In the genomic region with DNA sequence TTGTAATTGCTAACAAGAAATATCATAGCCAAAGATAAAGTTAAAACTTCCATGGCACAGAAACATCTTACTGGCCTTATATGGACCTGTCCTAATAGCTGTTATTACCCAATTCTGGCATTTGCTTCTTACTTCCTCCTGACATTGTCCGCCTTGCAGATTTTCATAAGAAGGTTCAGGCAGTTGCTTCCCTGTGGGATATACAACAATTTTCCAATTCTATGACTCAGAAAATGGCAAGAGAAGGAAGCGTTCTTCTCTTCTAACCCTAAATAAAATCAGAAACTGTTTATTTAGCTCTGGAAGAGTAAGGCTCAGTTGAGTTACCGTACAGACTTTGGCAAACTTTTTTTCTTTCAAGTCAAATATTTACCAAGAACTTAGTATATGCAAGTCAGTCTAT, we compare ENCODE assay signal across 8 cellular contexts. TPM values are rescaled to one million over a fixed set of nuclear protein-coding genes. Genes with fewer than 3 reads are reported as not detected.
DNase-seq lines count a peak whose midpoint lies in the region; ATAC-seq, FAIRE-seq and TF ChIP-seq lines count a peak whose summit lies in the region.

No MANE protein-coding gene starts in this region.

- H3K9me3 ChIP-seq in keratinocyte (ENCODE audit: control insufficient read depth, low read depth, low read length) (no peaks in the 10 kb centered on the region), transverse colon (no peaks in the 10 kb centered on the region), adrenal gland (replicated peaks in 1 of 3) (no peaks in the 10 kb centered on the region)

- peaks cover 15% of the 10 kb centered on the region for H3K4me1 ChIP-seq in keratinocyte (ENCODE audit: control insufficient read depth, extremely low read depth, insufficient read depth, low read length)
- peaks cover 14 to 59% (median 34%) of the 10 kb centered on the region in 4 donors for H3K4me1 ChIP-seq in transverse colon
- H3K4me1 ChIP-seq in adrenal gland (replicated peaks in 1 of 2) = peaks cover 14 to 33% of the 10 kb centered on the region in 2 donors

- in situ Hi-C loops in transverse colon (cut with MboI; ENCODE audit: low pct_ligation_motif_present in 1 of 4, low pct_unique_long_range_greater_than_20kb in 1 of 4, low sequenced_read_pairs in 3 of 4) = no loop called here

- dilution Hi-C loops in keratinocyte (cut with MboI; ENCODE audit: extremely low pct_ligation_motif_present, low sequenced_read_pairs) = no loop called here

- peak overlapping the region; percentile 87 for H3K4me2 ChIP-seq in keratinocyte (ENCODE audit: control insufficient read depth, extremely low read depth, insufficient read depth, low read depth, low read length)

- TF ChIP-seq CTCF in keratinocyte (optimal IDR thresholded peaks at IDR 0.05 in 1 of 3, IDR thresholded peaks at IDR 0.05 in 1 of 3, conservative IDR thresholded peaks at IDR 0.05 in 1 of 3; ENCODE audit: extremely low read depth in 1 of 3, insufficient read depth in 2 of 3, low read length in 3 of 3) (no peak), transverse colon (IDR thresholded peaks at IDR 0.05) (no peak), adrenal gland (IDR thresholded peaks at IDR 0.05) (no peak)

- no peak for TF ChIP-seq EP300 in transverse colon (IDR thresholded peaks at IDR 0.05; ENCODE audit: low read depth)

- peak overlapping the region; percentile 81 for H3K4me3 Mint-ChIP-seq in activated CD8-positive, alpha-beta memory T cell treated with anti-CD3 and anti-CD28 coated beads, Interleukin-2, amount 10 ng/mL, durations not matched to agents 7 days and 5 days
- peak overlapping the region; percentile 91 for H3K4me3 Mint-ChIP-seq in activated T-helper 1 cell treated with anti-CD3 and anti-CD28 coated beads, Interleukin-12 subunit alpha, Interleukin-12 subunit beta, Interleukin-2, Interleukin-4 antibody, amounts not matched to agents 30 ng/mL and 10 ng/mL and 1 ng/mL, durations not matched to agents 14 hours and 24 hours and 36 hours

- peaks cover 8% of the 10 kb centered on the region for H3K27me3 Mint-ChIP-seq in activated CD8-positive, alpha-beta memory T cell treated with anti-CD3 and anti-CD28 coated beads, Interleukin-2, amount 10 ng/mL, durations not matched to agents 7 days and 5 days
- no peaks in the 10 kb centered on the region for H3K27me3 Mint-ChIP-seq in activated T-helper 1 cell treated with anti-CD3 and anti-CD28 coated beads, Interleukin-12 subunit alpha, Interleukin-12 subunit beta, Interleukin-2, Interleukin-4 antibody, amounts not matched to agents 30 ng/mL and 10 ng/mL and 1 ng/mL, durations not matched to agents 14 hours and 24 hours and 36 hours (ENCODE audit: insufficient read depth)

- no peak overlapping the region for H3K9ac ChIP-seq in keratinocyte (ENCODE audit: control insufficient read depth, extremely low read depth, insufficient read depth, low read length)

- no peak overlapping the region for H2AFZ ChIP-seq in keratinocyte (ENCODE audit: control insufficient read depth, low read length)

- H3K9me1 ChIP-seq in keratinocyte (ENCODE audit: control insufficient read depth, extremely low read depth, insufficient read depth, low read length) = no peaks in the 10 kb centered on the region

- TF ChIP-seq POLR2A in transverse colon (IDR thresholded peaks at IDR 0.05) (no peak), adrenal gland (IDR thresholded peaks at IDR 0.05) (no peak)

- peak overlapping the region; percentile 87 for H3K27ac Mint-ChIP-seq in activated CD8-positive, alpha-beta memory T cell treated with anti-CD3 and anti-CD28 coated beads, Interleukin-2, amount 10 ng/mL, durations not matched to agents 7 days and 5 days
- no peak overlapping the region for H3K27ac Mint-ChIP-seq in activated T-helper 1 cell treated with anti-CD3 and anti-CD28 coated beads, Interleukin-12 subunit alpha, Interleukin-12 subunit beta, Interleukin-2, Interleukin-4 antibody, amounts not matched to agents 30 ng/mL and 10 ng/mL and 1 ng/mL, durations not matched to agents 14 hours and 24 hours and 36 hours

- no peaks in the 10 kb centered on the region for H3K9me3 Mint-ChIP-seq in activated CD8-positive, alpha-beta memory T cell treated with anti-CD3 and anti-CD28 coated beads, Interleukin-2, amount 10 ng/mL, durations not matched to agents 7 days and 5 days (ENCODE audit: low read depth)
- H3K9me3 Mint-ChIP-seq in activated T-helper 1 cell treated with anti-CD3 and anti-CD28 coated beads, Interleukin-12 subunit alpha, Interleukin-12 subunit beta, Interleukin-2, Interleukin-4 antibody, amounts not matched to agents 30 ng/mL and 10 ng/mL and 1 ng/mL, durations not matched to agents 14 hours and 24 hours and 36 hours = no peaks in the 10 kb centered on the region

- no peak for DNase-seq in activated CD8-positive, alpha-beta memory T cell treated with anti-CD3 and anti-CD28 coated beads, Interleukin-2, amount 10 ng/mL, durations not matched to agents 7 days and 5 days
- DNase-seq in activated CD8-positive, alpha-beta memory T cell treated with anti-CD3 and anti-CD28 coated beads for 24 hours = no peak
- DNase-seq in activated T-helper 1 cell treated with anti-CD3 and anti-CD28 coated beads, Interleukin-12 subunit alpha, Interleukin-12 subunit beta, Interleukin-2, Interleukin-4 antibody, amounts not matched to agents 30 ng/mL and 10 ng/mL and 1 ng/mL, durations not matched to agents 14 hours and 24 hours and 36 hours (ENCODE audit: low spot score) = no peak
- no peak for DNase-seq in keratinocyte (ENCODE audit: low read depth, low spot score)
- DNase-seq in transverse colon = no peak
- no peak for DNase-seq in adrenal gland
- no peak for DNase-seq in activated CD8-positive, alpha-beta memory T cell treated with anti-CD3 and anti-CD28 coated beads, Interleukin-2, amount 50 U/mL, for 4 hours
- DNase-seq in superior temporal gyrus (ENCODE audit: extremely low spot score) = no peak

- peak overlapping the region; percentile 88 to 95 (median 91) for H3K4me3 ChIP-seq in keratinocyte (ENCODE audit: control insufficient read depth in 2 of 3, extremely low read depth in 1 of 3, insufficient read depth in 2 of 3, low read depth in 1 of 3, low read length in 3 of 3)
- H3K4me3 ChIP-seq in transverse colon = peak overlapping the region in 3 of 4 donors; percentile 88 to 94 (median 91)
- peak overlapping the region in 2 of 4 donors; percentile 99 to 100 for H3K4me3 ChIP-seq in adrenal gland

- CTCF ChIA-PET in activated CD8-positive, alpha-beta memory T cell treated with anti-CD3 and anti-CD28 coated beads, Interleukin-2, amount 10 ng/mL, durations not matched to agents 7 days and 5 days (lab: Charles Lee) = interaction anchor here (0.7 to 1.5 kb wide), 2 partner anchors 9 to 21 kb away, joined by 3 read pairs; no protein-coding TSS in a partner anchor

- H3K36me3 ChIP-seq in keratinocyte (ENCODE audit: control insufficient read depth in 2 of 2, extremely low read depth in 1 of 2, insufficient read depth in 2 of 2, low read length in 2 of 2) (peaks cover 0 to 2% of the 10 kb centered on the region in 2 experiments), transverse colon (no peaks in the 10 kb centered on the region), adrenal gland (replicated peaks in 1 of 2) (no peaks in the 10 kb centered on the region)

- H3K4me1 Mint-ChIP-seq in activated CD8-positive, alpha-beta memory T cell treated with anti-CD3 and anti-CD28 coated beads, Interleukin-2, amount 10 ng/mL, durations not matched to agents 7 days and 5 days = peaks cover 41% of the 10 kb centered on the region
- H3K4me1 Mint-ChIP-seq in activated T-helper 1 cell treated with anti-CD3 and anti-CD28 coated beads, Interleukin-12 subunit alpha, Interleukin-12 subunit beta, Interleukin-2, Interleukin-4 antibody, amounts not matched to agents 30 ng/mL and 10 ng/mL and 1 ng/mL, durations not matched to agents 14 hours and 24 hours and 36 hours (ENCODE audit: low read depth) = peaks cover 43% of the 10 kb centered on the region

- H3K79me2 ChIP-seq in keratinocyte (ENCODE audit: control insufficient read depth, insufficient read depth, low read length) = peaks cover 61% of the 10 kb centered on the region

- intact Hi-C loops in activated T-helper 1 cell treated with anti-CD3 and anti-CD28 coated beads, Interleukin-12 subunit alpha, Interleukin-12 subunit beta, Interleukin-2, Interleukin-4 antibody, amounts not matched to agents 30 ng/mL and 10 ng/mL and 1 ng/mL, durations not matched to agents 14 hours and 24 hours and 36 hours (cut with micrococcal nuclease) = no loop called here
- intact Hi-C loops in transverse colon (cut with DNase I; ENCODE audit: low total_unique reads) = no loop called here
- intact Hi-C loops in adrenal gland (cut with DNase I) = no loop called here

- H4K20me1 ChIP-seq in keratinocyte (ENCODE audit: control insufficient read depth, extremely low read depth, insufficient read depth, low read length) = peaks cover 1% of the 10 kb centered on the region

- no peak for ATAC-seq in activated CD8-positive, alpha-beta memory T cell treated with anti-CD3 and anti-CD28 coated beads, Interleukin-2, amount 10 ng/mL, durations not matched to agents 7 days and 5 days

- H3K27ac ChIP-seq in keratinocyte (ENCODE audit: control insufficient read depth, insufficient read depth, low read length) = no peak overlapping the region
- peak overlapping the region; percentile 89 to 98 (median 94) for H3K27ac ChIP-seq in transverse colon
- H3K27ac ChIP-seq in adrenal gland = no peak overlapping the region

- FAIRE-seq in keratinocyte (lab: Jason Lieb, UNC) = no peak

- H3K27me3 ChIP-seq in keratinocyte (ENCODE audit: control insufficient read depth, extremely low read depth, insufficient read depth, low read length) = no peaks in the 10 kb centered on the region
- H3K27me3 ChIP-seq in transverse colon = no peaks in the 10 kb centered on the region
- H3K27me3 ChIP-seq in adrenal gland = no peaks in the 10 kb centered on the region

- H3K36me3 Mint-ChIP-seq in activated CD8-positive, alpha-beta memory T cell treated with anti-CD3 and anti-CD28 coated beads, Interleukin-2, amount 10 ng/mL, durations not matched to agents 7 days and 5 days = peaks cover 24% of the 10 kb centered on the region
- H3K36me3 Mint-ChIP-seq in activated T-helper 1 cell treated with anti-CD3 and anti-CD28 coated beads, Interleukin-12 subunit alpha, Interleukin-12 subunit beta, Interleukin-2, Interleukin-4 antibody, amounts not matched to agents 30 ng/mL and 10 ng/mL and 1 ng/mL, durations not matched to agents 14 hours and 24 hours and 36 hours (ENCODE audit: low read depth) = peaks cover 21% of the 10 kb centered on the region

- 20 to 22% methylated on average over 3 of the region's 3 CpGs for WGBS in transverse colon (ENCODE audit: low coverage in 1 of 2), 2 donors
- 41 to 60% (median 50%) methylated on average over 3 of the region's 3 CpGs for WGBS in adrenal gland, 4 donors

RNA-seq across cellular contexts. Expression of gene PRKAA1, which starts 1.7 kb away (rescaled TPM):
- total RNA-seq in activated CD8-positive, alpha-beta memory T cell treated with anti-CD3 and anti-CD28 coated beads, Interleukin-2, amount 10 ng/mL, durations not matched to agents 7 days and 5 days = 10 to 100 TPM; 64.6 to 76.8 TPM
- 56.6 and 59.0 TPM in 2 replicates for total RNA-seq in activated T-helper 1 cell treated with anti-CD3 and anti-CD28 coated beads, Interleukin-12 subunit alpha, Interleukin-12 subunit beta, Interleukin-2, Interleukin-4 antibody, amounts not matched to agents 30 ng/mL and 10 ng/mL and 1 ng/mL, durations not matched to agents 14 hours and 24 hours and 36 hours
- polyA plus RNA-seq in keratinocyte = 25.0 to 59.3 TPM (median 44.2 TPM) in 3 replicates
- 16.9 TPM for polyA plus RNA-seq in keratinocyte (2011; ENCODE audit: low read depth)
- polyA plus RNA-seq in keratinocyte (2011; cell fraction: cytosol; rRNA removed) = 23.3 and 50.9 TPM in 2 replicates
- polyA plus RNA-seq in keratinocyte (2011; cell fraction: nucleus; rRNA removed) = 59.3 and 79.7 TPM in 2 replicates
- 21.4 and 67.3 TPM in 2 replicates for polyA plus RNA-seq in keratinocyte (2012; ENCODE audit: low replicate concordance)
- polyA minus RNA-seq in keratinocyte = 11.7 to 63.0 TPM (median 21.5 TPM) in 3 replicates
- 50.5 TPM for polyA minus RNA-seq in keratinocyte (2011; cell fraction: cytosol; rRNA and poly(A)+ RNA removed)
- 42.9 and 70.4 TPM in 2 replicates for polyA minus RNA-seq in keratinocyte (2011; cell fraction: nucleus; rRNA and poly(A)+ RNA removed)
- total RNA-seq in transverse colon = 100 to 1,000 TPM in 3 of 4 donors, 10 to 100 TPM in 1; 79.3 to 262 (median 112) TPM
- 100 to 1,000 TPM in 1 of 8 donors, 10 to 100 TPM in 7; 42.5 to 100 (median 62.4) TPM for total RNA-seq in adrenal gland
- polyA plus RNA-seq in adrenal gland = 10 to 100 TPM; 19.5 to 58.3 (median 21.4) TPM

RNA-seq across cellular contexts. Expression of gene RPL37, which starts 38.5 kb away (rescaled TPM):
- 1,000 to 10,000 TPM; 1,192 to 1,333 TPM for total RNA-seq in activated CD8-positive, alpha-beta memory T cell treated with anti-CD3 and anti-CD28 coated beads, Interleukin-2, amount 10 ng/mL, durations not matched to agents 7 days and 5 days
- 1,451 and 1,473 TPM in 2 replicates for total RNA-seq in activated T-helper 1 cell treated with anti-CD3 and anti-CD28 coated beads, Interleukin-12 subunit alpha, Interleukin-12 subunit beta, Interleukin-2, Interleukin-4 antibody, amounts not matched to agents 30 ng/mL and 10 ng/mL and 1 ng/mL, durations not matched to agents 14 hours and 24 hours and 36 hours
- polyA plus RNA-seq in keratinocyte = 987 to 3,530 TPM (median 3,448 TPM) in 3 replicates
- 1,351 TPM for polyA plus RNA-seq in keratinocyte (2011; ENCODE audit: low read depth)
- polyA plus RNA-seq in keratinocyte (2011; cell fraction: cytosol; rRNA removed) = 1,961 and 2,087 TPM in 2 replicates
- 352 and 410 TPM in 2 replicates for polyA plus RNA-seq in keratinocyte (2011; cell fraction: nucleus; rRNA removed)
- 2,787 and 3,051 TPM in 2 replicates for polyA plus RNA-seq in keratinocyte (2012; ENCODE audit: low replicate concordance)
- polyA minus RNA-seq in keratinocyte = 360 to 2,042 TPM (median 1,647 TPM) in 3 replicates
- 1,240 TPM for polyA minus RNA-seq in keratinocyte (2011; cell fraction: cytosol; rRNA and poly(A)+ RNA removed)
- polyA minus RNA-seq in keratinocyte (2011; cell fraction: nucleus; rRNA and poly(A)+ RNA removed) = 120 and 211 TPM in 2 replicates
- 100 to 1,000 TPM in 2 of 4 donors, 10 to 100 TPM in 2; 15.1 to 157 (median 90.5) TPM for total RNA-seq in transverse colon
- total RNA-seq in adrenal gland = 1,000 to 10,000 TPM in 2 of 8 donors, 100 to 1,000 TPM in 6; 171 to 1,070 (median 566) TPM
- polyA plus RNA-seq in adrenal gland = 1,000 to 10,000 TPM; 1,448 to 3,068 (median 1,451) TPM

RNA-seq across cellular contexts. Expression of gene TTC33, which starts 40.7 kb away (rescaled TPM):
- total RNA-seq in activated CD8-positive, alpha-beta memory T cell treated with anti-CD3 and anti-CD28 coated beads, Interleukin-2, amount 10 ng/mL, durations not matched to agents 7 days and 5 days = 10 to 100 TPM; 16.3 to 17.7 TPM
- total RNA-seq in activated T-helper 1 cell treated with anti-CD3 and anti-CD28 coated beads, Interleukin-12 subunit alpha, Interleukin-12 subunit beta, Interleukin-2, Interleukin-4 antibody, amounts not matched to agents 30 ng/mL and 10 ng/mL and 1 ng/mL, durations not matched to agents 14 hours and 24 hours and 36 hours = 23.4 and 24.6 TPM in 2 replicates
- polyA plus RNA-seq in keratinocyte (3.6 to 7.1 TPM (median 3.7 TPM) in 3 replicates), adrenal gland (10 to 100 TPM in 1 of 3 donors, 1 to 10 TPM in 2; 5.8 to 19.6 (median 7.6) TPM)
- 13.7 TPM for polyA plus RNA-seq in keratinocyte (2011; ENCODE audit: low read depth)
- polyA plus RNA-seq in keratinocyte (2011; cell fraction: cytosol; rRNA removed) = 3.1 and 5.6 TPM in 2 replicates
- polyA plus RNA-seq in keratinocyte (2011; cell fraction: nucleus; rRNA removed) = 4.2 and 7.2 TPM in 2 replicates
- polyA plus RNA-seq in keratinocyte (2012; ENCODE audit: low replicate concordance) = 5.0 and 7.6 TPM in 2 replicates
- 3.6 to 10.5 TPM in 2 of 3 replicates, not detected in the other for polyA minus RNA-seq in keratinocyte
- polyA minus RNA-seq in keratinocyte (2011; cell fraction: cytosol; rRNA and poly(A)+ RNA removed) = 5.9 TPM
- 3.1 and 4.8 TPM in 2 replicates for polyA minus RNA-seq in keratinocyte (2011; cell fraction: nucleus; rRNA and poly(A)+ RNA removed)
- total RNA-seq in transverse colon (10 to 100 TPM in 3 of 4 donors, 1 to 10 TPM in 1; 6.4 to 67.3 (median 17.4) TPM), adrenal gland (10 to 100 TPM in 6 of 8 donors, 1 to 10 TPM in 2; 5.9 to 26.4 (median 15.3) TPM)

RNA-seq across cellular contexts. Expression of gene CARD6, which starts 44.7 kb away (rescaled TPM):
- total RNA-seq in activated CD8-positive, alpha-beta memory T cell treated with anti-CD3 and anti-CD28 coated beads, Interleukin-2, amount 10 ng/mL, durations not matched to agents 7 days and 5 days = 1 to 10 TPM; 2.6 to 4.6 TPM
- total RNA-seq in activated T-helper 1 cell treated with anti-CD3 and anti-CD28 coated beads, Interleukin-12 subunit alpha, Interleukin-12 subunit beta, Interleukin-2, Interleukin-4 antibody, amounts not matched to agents 30 ng/mL and 10 ng/mL and 1 ng/mL, durations not matched to agents 14 hours and 24 hours and 36 hours = 2.1 and 2.3 TPM in 2 replicates
- polyA plus RNA-seq in keratinocyte = 4.3 to 5.1 TPM (median 4.4 TPM) in 3 replicates
- polyA plus RNA-seq in keratinocyte (2011; ENCODE audit: low read depth) = 2.7 TPM
- polyA plus RNA-seq in keratinocyte (2011; cell fraction: cytosol; rRNA removed) = 2.8 and 4.7 TPM in 2 replicates
- 6.0 and 7.4 TPM in 2 replicates for polyA plus RNA-seq in keratinocyte (2011; cell fraction: nucleus; rRNA removed)
- 1.3 and 3.4 TPM in 2 replicates for polyA plus RNA-seq in keratinocyte (2012; ENCODE audit: low replicate concordance)
- polyA minus RNA-seq in keratinocyte = 1.1 to 6.1 TPM (median 4.6 TPM) in 3 replicates
- 4.0 TPM for polyA minus RNA-seq in keratinocyte (2011; cell fraction: cytosol; rRNA and poly(A)+ RNA removed)
- 3.3 and 6.1 TPM in 2 replicates for polyA minus RNA-seq in keratinocyte (2011; cell fraction: nucleus; rRNA and poly(A)+ RNA removed)
- total RNA-seq in transverse colon = 1 to 10 TPM in 3 of 4 donors, under 1 TPM in 1; 0.60 to 4.4 (median 3.0) TPM
- total RNA-seq in adrenal gland = 10 to 100 TPM; 15.5 to 33.1 (median 28.4) TPM
- 10 to 100 TPM in 1 of 3 donors, 1 to 10 TPM in 2; 6.5 to 18.9 (median 9.9) TPM for polyA plus RNA-seq in adrenal gland

Comparison
In these comparisons a context has a peak if more than half of its experiments do, and no peak if none do; other contexts are left out.
1. H3K27ac ChIP-seq: peak in transverse colon (4 of 4); none in keratinocyte (single experiment) and adrenal gland (0 of 5).